8 cellular contexts compared by ENCODE assay signal in genomic region chr19:12946092-12946845, GRCh38. TPM values are rescaled to one million over a fixed set of nuclear protein-coding genes. Genes with fewer than 3 reads are reported as not detected.
DNase-seq lines count a peak whose midpoint lies in the region; ATAC-seq and TF ChIP-seq lines count a peak whose summit lies in the region.

No MANE protein-coding gene starts in this region.

- H2AK5ac ChIP-seq in trophoblast cell (ENCODE audit: low read length): no peak overlapping the region

- H3K9me3 Mint-ChIP-seq in activated naive CD8-positive, alpha-beta T cell (ENCODE audit: low read depth): no peaks in the 10 kb centered on the region

- peak overlapping the region; percentile 86 for H4K91ac ChIP-seq in trophoblast cell (ENCODE audit: low read depth, low read length)

- H3K4me3 Mint-ChIP-seq in activated naive CD8-positive, alpha-beta T cell: peak overlapping the region; percentile 91

- H4K12ac ChIP-seq in trophoblast cell (ENCODE audit: low read depth, low read length): no peak overlapping the region

- ATAC-seq in GM19397 (IDR thresholded peaks at IDR 0.05; ENCODE audit: unreplicated experiment) (peak; percentile 41), HG03521 (IDR thresholded peaks at IDR 0.05; ENCODE audit: unreplicated experiment) (peak; percentile 36), heart left ventricle (peak in 3 of 4 donors; percentile 76 to 78 (median 77))

- POLR2A ChIA-PET in RWPE1 (lab: Yijun Ruan, JAX; ENCODE audit: low non-redundant PET): interaction anchor here (0.6 to 0.7 kb wide), 3 partner anchors 8 to 200 kb away, joined by 3 read pairs; partner anchors contain the start of gene CALR

- intact Hi-C loops in heart left ventricle (cut with DNase I): no loop called here

- H2AFZ ChIP-seq in trophoblast cell (ENCODE audit: insufficient read depth, low read length, poor library complexity): no peak overlapping the region

- peak overlapping the region; percentile 96 for H3K27ac ChIP-seq in RWPE1
- peak overlapping the region; percentile 83 to 97 (median 94) for H3K27ac ChIP-seq in heart left ventricle
- H3K27ac ChIP-seq in trophoblast cell (ENCODE audit: low read depth, low read length): peak overlapping the region; percentile 98

- H3K4me1 ChIP-seq in heart left ventricle (peaks cover 5 to 55% (median 28%) of the 10 kb centered on the region in 12 donors), trophoblast cell (ENCODE audit: control insufficient read depth in 1 of 2, insufficient read depth in 2 of 2, low read length in 2 of 2) (peaks cover 0 to 8% of the 10 kb centered on the region in 2 experiments)

- CTCF ChIA-PET in RWPE1 (lab: Yijun Ruan, JAX): interaction anchor here (0.6 to 1.3 kb wide), 2 partner anchors 19 to 1346 kb away, joined by 3 to 4 read pairs; no protein-coding TSS in a partner anchor

- peaks cover 8% of the 10 kb centered on the region for H3K79me1 ChIP-seq in trophoblast cell (ENCODE audit: low read length)

- peak overlapping the region; percentile 73 for H3K14ac ChIP-seq in trophoblast cell (ENCODE audit: low read length)

- H3K27me3 Mint-ChIP-seq in activated naive CD8-positive, alpha-beta T cell: no peaks in the 10 kb centered on the region

- H3K4me1 Mint-ChIP-seq in activated naive CD8-positive, alpha-beta T cell (ENCODE audit: low read depth): peaks cover 44% of the 10 kb centered on the region

- no peak for TF ChIP-seq POLR2A in heart left ventricle (IDR thresholded peaks at IDR 0.05)

- no peak for TF ChIP-seq CTCF in RWPE1 (conservative IDR thresholded peaks at IDR 0.05; ENCODE audit: low read depth)
- TF ChIP-seq CTCF in heart left ventricle (IDR thresholded peaks at IDR 0.05): no peak

- no peaks in the 10 kb centered on the region for H3K9me3 ChIP-seq in heart left ventricle
- peaks cover 2% of the 10 kb centered on the region for H3K9me3 ChIP-seq in trophoblast cell (ENCODE audit: insufficient read depth, low read depth, low read length)

- peak overlapping the region; percentile 79 for H3K9ac ChIP-seq in trophoblast cell (ENCODE audit: low read length)

- 2 to 7% (median 3%) methylated on average over 16 to 41 of the region's 41 CpGs for WGBS in heart left ventricle, 4 donors
- no CpG with 5 or more reads among the region's 41 CpGs for WGBS in trophoblast cell (ENCODE audit: extremely low coverage, insufficient coverage, insufficient read length)

- H3K4me2 ChIP-seq in trophoblast cell (ENCODE audit: low read length): peak overlapping the region; percentile 95

- peak overlapping the region; percentile 54 for H2BK120ac ChIP-seq in trophoblast cell (ENCODE audit: insufficient read depth, low read length, poor library complexity)

- peak overlapping the region; percentile 84 for H2BK5ac ChIP-seq in trophoblast cell (ENCODE audit: low read depth, low read length, poor library complexity)

- peaks cover 4% of the 10 kb centered on the region for H3K79me2 ChIP-seq in trophoblast cell (ENCODE audit: control insufficient read depth, insufficient read depth, low read length, poor library complexity)

- H3K36me3 Mint-ChIP-seq in activated naive CD8-positive, alpha-beta T cell: peaks cover 8% of the 10 kb centered on the region

- peak overlapping the region; percentile 57 for H3K4ac ChIP-seq in trophoblast cell (ENCODE audit: low read depth, low read length)

- no peak overlapping the region for H3K18ac ChIP-seq in trophoblast cell (ENCODE audit: low read length)

- DNase-seq in COLO668 (lab: John Stamatoyannopoulos, UW; ENCODE audit: unreplicated experiment): peak; percentile 88
- peak; percentile 81 for DNase-seq in RWPE1 (ENCODE audit: low spot score)
- DNase-seq in heart left ventricle: peak; percentile 68 to 79 (median 74)
- DNase-seq in trophoblast cell: peak; percentile 72 to 75
- DNase-seq in AML-193 (lab: John Stamatoyannopoulos, UW): no peak

- H3K27me3 ChIP-seq in heart left ventricle: no peaks in the 10 kb centered on the region
- no peaks in the 10 kb centered on the region for H3K27me3 ChIP-seq in trophoblast cell (ENCODE audit: insufficient read depth, low read length)

- H3K23ac ChIP-seq in trophoblast cell (ENCODE audit: low read length): no peak overlapping the region

- peak overlapping the region; percentile 63 to 96 (median 85) for H3K4me3 ChIP-seq in heart left ventricle
- H3K4me3 ChIP-seq in trophoblast cell (ENCODE audit: low read depth, low read length): peak overlapping the region; percentile 97

- no peak overlapping the region for H2BK12ac ChIP-seq in trophoblast cell (ENCODE audit: low read length)

- peak overlapping the region; percentile 79 for H4K8ac ChIP-seq in trophoblast cell (ENCODE audit: low read depth, low read length)

- peak overlapping the region; percentile 92 for H3K27ac Mint-ChIP-seq in activated naive CD8-positive, alpha-beta T cell

- H3K36me3 ChIP-seq in heart left ventricle (peaks cover 7 to 83% (median 76%) of the 10 kb centered on the region in 9 donors), trophoblast cell (ENCODE audit: control insufficient read depth in 1 of 2, insufficient read depth in 2 of 2, low read length in 2 of 2) (peaks cover 65 to 68% of the 10 kb centered on the region in 2 experiments)

RNA-seq across cellular contexts. Expression of gene RAD23A, which starts 0.6 kb away (rescaled TPM):
- total RNA-seq in heart left ventricle: 100 to 1,000 TPM; 130 to 272 (median 161) TPM
- 100 to 1,000 TPM; 186 to 212 TPM for polyA plus RNA-seq in heart left ventricle
- 91.0 and 92.1 TPM in 2 replicates for polyA plus RNA-seq in trophoblast cell (2013)

RNA-seq across cellular contexts. Expression of gene CALR, which starts 7.9 kb away (rescaled TPM):
- 100 to 1,000 TPM; 231 to 816 (median 380) TPM for total RNA-seq in heart left ventricle
- polyA plus RNA-seq in heart left ventricle: 100 to 1,000 TPM; 227 to 771 TPM
- 2,017 and 2,072 TPM in 2 replicates for polyA plus RNA-seq in trophoblast cell (2013)

RNA-seq across cellular contexts. Expression of gene GADD45GIP1, which starts 10.8 kb away (rescaled TPM):
- 10 to 100 TPM; 17.2 to 63.6 (median 27.2) TPM for total RNA-seq in heart left ventricle
- polyA plus RNA-seq in heart left ventricle: 100 to 1,000 TPM in 1 of 2 donors, 10 to 100 TPM in 1; 64.9 to 119 TPM
- 35.0 and 36.2 TPM in 2 replicates for polyA plus RNA-seq in trophoblast cell (2013)

RNA-seq across cellular contexts. Expression of gene FARSA, which starts 12.8 kb away (rescaled TPM):
- 10 to 100 TPM; 35.0 to 49.6 (median 40.6) TPM for total RNA-seq in heart left ventricle
- 100 to 1,000 TPM in 1 of 2 donors, 10 to 100 TPM in 1; 37.3 to 104 TPM for polyA plus RNA-seq in heart left ventricle
- polyA plus RNA-seq in trophoblast cell (2013): 47.3 and 49.0 TPM in 2 replicates

RNA-seq across cellular contexts. Expression of gene DAND5, which starts 23.1 kb away (rescaled TPM):
- 10 to 100 TPM in 4 of 9 donors, 1 to 10 TPM in 5; 2.9 to 13.6 (median 9.0) TPM for total RNA-seq in heart left ventricle
- polyA plus RNA-seq in heart left ventricle: 1 to 10 TPM; 1.4 to 4.7 TPM
- 0.03 TPM in 2 replicates for polyA plus RNA-seq in trophoblast cell (2013)

Comparison
In these comparisons a context has a peak if more than half of its experiments do, and no peak if none do; other contexts are left out.
1. DNase-seq: peak in COLO668 (single experiment), RWPE1 (single experiment), heart left ventricle (5 of 5) and trophoblast cell (2 of 2); none in AML-193 (0 of 2).
2. Peak in every context shown above with its lines, with median percentiles within 50 percentile points of each other: ATAC-seq and H3K27ac ChIP-seq.